ENCODE assay signal across 10 cellular contexts in genomic region chr6:108653864-108654402, GRCh38.
A peak's percentile ranks its signal among the peaks of the same experiment; 100 is the strongest.
DNase-seq lines count a peak whose midpoint lies in the region; ATAC-seq and TF ChIP-seq lines count a peak whose summit lies in the region.
"Had no signal": no experiment of that assay in that cellular context is flagged by ENCODE, and none has a peak within 500 bp of the region (broad histone marks: within the 10 kb centered on the region; RNA-seq: fewer than 3 reads in every experiment).

No MANE protein-coding gene starts in this region.

- H3K9me3 ChIP-seq in SJCRH30 (replicated peaks) (no peaks in the 10 kb centered on the region), muscle layer of colon (ENCODE audit: low read length) (no peaks in the 10 kb centered on the region), upper lobe of right lung (no peaks in the 10 kb centered on the region)

- DNase-seq in SJCRH30 (peak; percentile 25 to 42), fibroblast of mammary gland (ENCODE audit: low read depth) (peak; percentile 66), upper lobe of right lung (no peak), SKM-1 (lab: John Stamatoyannopoulos, UW; ENCODE audit: unreplicated experiment) (no peak)
- DNase-seq: activated CD4-positive, alpha-beta memory T cell treated with anti-CD3 and anti-CD28 coated beads, Interleukin-2, amount 10 ng/mL, durations not matched to agents 7 days and 5 days; Kasumi-1; OCI-M1 had no signal

- H3K27me3 ChIP-seq in SJCRH30, result no peaks in the 10 kb centered on the region
- H3K27me3 ChIP-seq in muscle layer of colon (ENCODE audit: control insufficient read depth in 1 of 2, insufficient read depth in 2 of 2, low read length in 2 of 2), result no peaks in the 10 kb centered on the region
- no peaks in the 10 kb centered on the region for H3K27me3 ChIP-seq in upper lobe of right lung

- no peaks in the 10 kb centered on the region for H3K36me3 ChIP-seq in SJCRH30
- H3K36me3 ChIP-seq in muscle layer of colon (ENCODE audit: insufficient read depth, low read length), result no peaks in the 10 kb centered on the region
- H3K36me3 ChIP-seq in upper lobe of right lung, result no peaks in the 10 kb centered on the region

- H3K4me1 ChIP-seq in SJCRH30 (peaks cover 56% of the 10 kb centered on the region), muscle layer of colon (ENCODE audit: insufficient read depth, low read length) (peaks cover 82% of the 10 kb centered on the region), upper lobe of right lung (peaks cover 87% of the 10 kb centered on the region)

- ATAC-seq in upper lobe of right lung (peak; percentile 77), GM21390 (IDR thresholded peaks at IDR 0.05; ENCODE audit: unreplicated experiment) (no peak), GM18502 (IDR thresholded peaks at IDR 0.05; ENCODE audit: poor library complexity, unreplicated experiment) (no peak)

- H3K9ac ChIP-seq in muscle layer of colon (ENCODE audit: low read length), result no peak overlapping the region

- no peak for TF ChIP-seq CTCF in fibroblast of mammary gland (conservative IDR thresholded peaks at IDR 0.05; ENCODE audit: control insufficient read depth, insufficient read depth, low read depth, low read length)
- TF ChIP-seq CTCF in upper lobe of right lung (IDR thresholded peaks at IDR 0.05), result no peak

- H3K4me3 ChIP-seq in SJCRH30 (no peak overlapping the region), fibroblast of mammary gland (ENCODE audit: control insufficient read depth, low read depth, low read length) (no peak overlapping the region), muscle layer of colon (ENCODE audit: low read depth in 1 of 2, low read length in 2 of 2) (no peak overlapping the region), upper lobe of right lung (no peak overlapping the region)

- intact Hi-C loops in upper lobe of right lung (cut with DNase I), result loop anchor here (10.0 kb wide), 1 partner anchor 49 kb away; no protein-coding TSS in a partner anchor

- 0 out of 2 replicates have a peak overlapping the region, but pooled peaks have one; percentile 14 for H3K27ac ChIP-seq in SJCRH30
- peak overlapping the region; percentile 66 for H3K27ac ChIP-seq in muscle layer of colon (ENCODE audit: low read depth, low read length)
- H3K27ac ChIP-seq in upper lobe of right lung, result peak overlapping the region; percentile 74

Comparison
In these comparisons a context has a peak if more than half of its experiments do, and no peak if none do; other contexts are left out.
1. DNase-seq: peak in SJCRH30 (2 of 2) and fibroblast of mammary gland (single experiment); none in upper lobe of right lung (single experiment) and SKM-1 (single experiment).
2. H3K27ac ChIP-seq: peak in every context shown above with its lines; median percentile 74 in upper lobe of right lung; 66 in muscle layer of colon; 14 in SJCRH30.